In genomic region chr17:76811028-76811427, GRCh38 we compare ENCODE assay signal across 16 cellular contexts. TPM values are rescaled to one million over a fixed set of nuclear protein-coding genes. Genes with fewer than 3 reads are reported as not detected.
A peak's percentile ranks its signal among the peaks of the same experiment; 100 is the strongest.
DNase-seq lines count a peak whose midpoint lies in the region; ATAC-seq, FAIRE-seq and TF ChIP-seq lines count a peak whose summit lies in the region.
"Had no signal": no experiment of that assay in that cellular context is flagged by ENCODE, and none has a peak within 500 bp of the region (broad histone marks: within the 10 kb centered on the region; RNA-seq: fewer than 3 reads in every experiment).

No MANE protein-coding gene starts in this region.

- ATAC-seq in CD4-positive, CD25-positive, alpha-beta regulatory T cell (ENCODE audit: low read depth in 2 of 2): no peak
- ATAC-seq in upper lobe of left lung (ENCODE audit: low FRiP score in 2 of 2): no peak
- ATAC-seq: CD8-positive, alpha-beta T cell had no signal

- no peaks in the 10 kb centered on the region for H3K27me3 Mint-ChIP-seq in CD4-positive, CD25-positive, alpha-beta regulatory T cell

- H3K4me1 ChIP-seq in CD4-positive, CD25-positive, alpha-beta regulatory T cell (ENCODE audit: control insufficient read depth, insufficient read depth, low read length, poor library complexity, severe bottlenecking): no peaks in the 10 kb centered on the region
- no peaks in the 10 kb centered on the region for H3K4me1 ChIP-seq in upper lobe of left lung
- H3K4me1 ChIP-seq: BE2C had no signal

- TF ChIP-seq POLR2A in GM12891 (IDR thresholded peaks at IDR 0.05; ENCODE audit: low read depth, low read length) (no peak), upper lobe of left lung (IDR thresholded peaks at IDR 0.05) (no peak)

- H3K36me3 Mint-ChIP-seq in CD4-positive, CD25-positive, alpha-beta regulatory T cell: no peaks in the 10 kb centered on the region
- H3K36me3 Mint-ChIP-seq: CD8-positive, alpha-beta T cell had no signal

- no peaks in the 10 kb centered on the region for H3K4me1 Mint-ChIP-seq in CD4-positive, CD25-positive, alpha-beta regulatory T cell

- H3K9me3 ChIP-seq in CD4-positive, CD25-positive, alpha-beta regulatory T cell (ENCODE audit: control insufficient read depth in 2 of 2, low read length in 2 of 2): no peaks in the 10 kb centered on the region
- no peaks in the 10 kb centered on the region for H3K9me3 ChIP-seq in upper lobe of left lung
- H3K9me3 ChIP-seq: BE2C had no signal

- H3K9me3 Mint-ChIP-seq in CD4-positive, CD25-positive, alpha-beta regulatory T cell: no peaks in the 10 kb centered on the region
- H3K9me3 Mint-ChIP-seq: CD8-positive, alpha-beta T cell; T-helper 2 cell treated with Interferon-gamma antibody and Interleukin-4, amounts not matched to agents 5 μg/mL and 100 μg/mL, for 36 hours had no signal

- H3K27me3 ChIP-seq in CD4-positive, CD25-positive, alpha-beta regulatory T cell (ENCODE audit: control insufficient read depth, insufficient read depth, low read length): no peaks in the 10 kb centered on the region
- no peaks in the 10 kb centered on the region for H3K27me3 ChIP-seq in upper lobe of left lung
- H3K27me3 ChIP-seq: BE2C had no signal

- FAIRE-seq in GM12891 (lab: Jason Lieb, UNC): no peak
- FAIRE-seq: RCC 7860 had no signal

- DNase-seq in CD4-positive, CD25-positive, alpha-beta regulatory T cell: no peak
- DNase-seq in DMS79 (lab: John Stamatoyannopoulos, UW) (peak; percentile 61), NCI-H2227 treated with DMSO at 0.1 percent for 48 hours (lab: John Stamatoyannopoulos, UW) (peak; percentile 60), left kidney (ENCODE audit: low read depth, low spot score) (peak; percentile 67), COR-L47 (lab: John Stamatoyannopoulos, UW) (no peak), GM12891 (ENCODE audit: insufficient read length, low spot score) (no peak), upper lobe of left lung (no peak)
- DNase-seq: BE2C; CD8-positive, alpha-beta T cell; Karpas-422; MM.1S; NCI-H2171 treated with DMSO at 0.1 percent for 48 hours; SIG-M5; SW 1271 had no signal

- no peak overlapping the region for H3K4me3 ChIP-seq in CD4-positive, CD25-positive, alpha-beta regulatory T cell (ENCODE audit: low read depth, low read length)
- H3K4me3 ChIP-seq in upper lobe of left lung: no peak overlapping the region

- WGBS in upper lobe of left lung, 2 donors: 87 to 100% methylated on average over 3 of the region's 3 CpGs

- H3K27ac ChIP-seq in CD4-positive, CD25-positive, alpha-beta regulatory T cell (ENCODE audit: insufficient read depth, low read length, poor library complexity, severe bottlenecking): no peak overlapping the region
- no peak overlapping the region for H3K27ac ChIP-seq in upper lobe of left lung

- peak overlapping the region in 2 of 3 donors; percentile 21 to 32 for H3K27ac Mint-ChIP-seq in CD4-positive, CD25-positive, alpha-beta regulatory T cell
- H3K27ac Mint-ChIP-seq: CD8-positive, alpha-beta T cell; T-helper 2 cell treated with Interferon-gamma antibody and Interleukin-4, amounts not matched to agents 5 μg/mL and 100 μg/mL, for 36 hours had no signal

- no peak for TF ChIP-seq CTCF in upper lobe of left lung (IDR thresholded peaks at IDR 0.05)

- no peak for TF ChIP-seq EP300 in upper lobe of left lung (IDR thresholded peaks at IDR 0.05)

- no peaks in the 10 kb centered on the region for H3K36me3 ChIP-seq in CD4-positive, CD25-positive, alpha-beta regulatory T cell (ENCODE audit: control insufficient read depth, insufficient read depth, low read length)
- H3K36me3 ChIP-seq in upper lobe of left lung: no peaks in the 10 kb centered on the region
- H3K36me3 ChIP-seq: BE2C had no signal

- H3K4me3 Mint-ChIP-seq in CD4-positive, CD25-positive, alpha-beta regulatory T cell: no peak overlapping the region
- H3K4me3 Mint-ChIP-seq: CD8-positive, alpha-beta T cell; T-helper 2 cell treated with Interferon-gamma antibody and Interleukin-4, amounts not matched to agents 5 μg/mL and 100 μg/mL, for 36 hours had no signal

TF ChIP-seq in GM12891, 5 proteins besides CTCF, POLR2A, EP300 and RAD21:
- no peak for TF ChIP-seq PAX5 (IDR thresholded peaks at IDR 0.05; ENCODE audit: insufficient read depth, low read length, severe bottlenecking)
- TF ChIP-seq POU2F2 (IDR thresholded peaks at IDR 0.05; ENCODE audit: low read depth, low read length): no peak

RNA-seq across cellular contexts. Expression of gene MGAT5B, which starts 57.2 kb away (rescaled TPM):
- total RNA-seq in CD4-positive, CD25-positive, alpha-beta regulatory T cell: not detected
- polyA plus RNA-seq in CD4-positive, CD25-positive, alpha-beta regulatory T cell: not detected
- polyA plus RNA-seq in GM12891 (2012; ENCODE audit: low read depth, missing spikeins): not detected
- total RNA-seq in upper lobe of left lung: 1 to 10 TPM in 3 of 6 donors, under 1 TPM in 3; 0.20 to 3.0 (median 0.83) TPM

Comparison
In these comparisons a context has a peak if more than half of its experiments do, and no peak if none do; other contexts are left out.
1. DNase-seq: peak in DMS79 (single experiment), NCI-H2227 treated with DMSO at 0.1 percent for 48 hours (single experiment) and left kidney (single experiment); none in CD4-positive, CD25-positive, alpha-beta regulatory T cell (0 of 3), COR-L47 (single experiment), GM12891 (single experiment) and upper lobe of left lung (0 of 2).